ENCODE assay signal across 9 cellular contexts in the genomic region with DNA sequence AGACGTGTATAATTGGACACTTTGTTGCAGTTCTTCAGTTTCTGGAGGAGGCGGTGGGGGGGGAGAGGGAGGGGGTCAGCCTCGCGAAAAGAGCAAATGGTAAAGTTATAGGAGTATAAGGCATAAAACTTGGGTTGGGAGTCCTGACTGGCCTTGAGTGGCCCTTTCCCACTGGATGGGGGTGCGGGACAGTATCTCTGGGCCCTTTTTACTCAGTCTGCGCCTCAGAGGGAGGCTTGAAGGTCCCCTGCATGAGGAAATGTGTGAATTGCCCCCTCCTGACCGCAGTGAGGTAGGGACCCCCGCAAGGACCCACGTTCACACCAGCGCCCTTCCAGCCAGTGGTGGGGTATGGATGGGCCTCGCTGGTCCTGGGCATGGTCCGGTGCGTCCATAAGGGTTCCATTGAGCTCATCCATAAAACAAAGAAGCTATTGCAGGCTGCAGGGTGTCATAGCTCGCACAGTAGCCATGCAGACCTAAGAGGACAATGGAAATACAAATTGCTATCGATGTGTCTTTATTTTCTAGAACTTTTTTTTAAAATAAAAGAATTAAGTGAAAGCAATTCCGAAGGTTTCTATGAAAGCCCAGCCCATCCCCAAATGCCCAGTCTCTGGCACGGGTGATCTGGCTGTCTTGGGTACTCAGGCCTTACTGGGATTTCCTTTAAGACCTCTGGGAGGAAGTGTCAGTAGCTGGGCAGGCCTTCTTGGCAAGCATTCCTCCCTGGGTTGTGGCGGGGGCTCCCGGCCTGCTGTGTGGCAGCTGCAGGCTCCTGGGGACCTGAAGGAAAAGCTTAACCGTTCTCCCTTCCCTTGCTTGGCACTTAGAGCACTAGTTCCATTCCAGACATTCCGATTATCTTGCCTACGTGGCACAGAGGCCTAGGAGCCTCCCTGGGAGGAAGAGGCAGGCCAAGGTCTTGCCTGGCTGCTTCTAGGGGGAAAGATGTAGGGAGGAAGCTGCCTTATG. TPM values are rescaled to one million over a fixed set of nuclear protein-coding genes. Genes with fewer than 3 reads are reported as not detected.
DNase-seq lines count a peak whose midpoint lies in the region; ATAC-seq and TF ChIP-seq lines count a peak whose summit lies in the region.
"Had no signal": no experiment of that assay in that cellular context is flagged by ENCODE, and none has a peak within 500 bp of the region (broad histone marks: within the 10 kb centered on the region; RNA-seq: fewer than 3 reads in every experiment).

No MANE protein-coding gene starts in this region.

- H3K4me1 Mint-ChIP-seq in activated CD4-positive, alpha-beta T cell treated with anti-CD3 and anti-CD28 coated beads, Interleukin-2, amount 10 ng/mL, durations not matched to agents 7 days and 5 days, result peaks cover 4% of the 10 kb centered on the region

- H3K4me3 ChIP-seq in GM12864 (ENCODE audit: low read depth, low read length) (peak overlapping the region; percentile 54), body of pancreas (peak overlapping the region; percentile 72 to 96), iPS-18c (ENCODE audit: insufficient read depth, low read depth, low read length) (peak overlapping the region; percentile 59), skeletal muscle cell (ENCODE audit: low read depth, low read length) (peak overlapping the region; percentile 78)

- peaks cover 28% of the 10 kb centered on the region for H3K27me3 Mint-ChIP-seq in activated CD4-positive, alpha-beta T cell treated with anti-CD3 and anti-CD28 coated beads, Interleukin-2, amount 10 ng/mL, durations not matched to agents 7 days and 5 days

- peaks cover 2% of the 10 kb centered on the region for H3K36me3 Mint-ChIP-seq in activated CD4-positive, alpha-beta T cell treated with anti-CD3 and anti-CD28 coated beads, Interleukin-2, amount 10 ng/mL, durations not matched to agents 7 days and 5 days (ENCODE audit: low read depth)
- H3K36me3 Mint-ChIP-seq: activated naive CD8-positive, alpha-beta T cell had no signal

- no peak overlapping the region for H3K4me3 Mint-ChIP-seq in activated CD4-positive, alpha-beta T cell treated with anti-CD3 and anti-CD28 coated beads, Interleukin-2, amount 10 ng/mL, durations not matched to agents 7 days and 5 days

- H3K9me3 ChIP-seq in body of pancreas (no peaks in the 10 kb centered on the region), iPS-18c (ENCODE audit: control insufficient read depth, insufficient read depth, low read length) (no peaks in the 10 kb centered on the region)

- no peak for ATAC-seq in body of pancreas
- no peak for ATAC-seq in GM18505 (IDR thresholded peaks at IDR 0.05; ENCODE audit: unreplicated experiment)

- H3K27ac Mint-ChIP-seq in activated CD4-positive, alpha-beta T cell treated with anti-CD3 and anti-CD28 coated beads, Interleukin-2, amount 10 ng/mL, durations not matched to agents 7 days and 5 days, result no peak overlapping the region
- H3K27ac Mint-ChIP-seq: activated naive CD8-positive, alpha-beta T cell had no signal

- H3K9me3 Mint-ChIP-seq in activated CD4-positive, alpha-beta T cell treated with anti-CD3 and anti-CD28 coated beads, Interleukin-2, amount 10 ng/mL, durations not matched to agents 7 days and 5 days, result no peaks in the 10 kb centered on the region

- TF ChIP-seq CTCF in GM12864 (IDR thresholded peaks at IDR 0.05; ENCODE audit: low read depth, low read length, missing control alignments), result no peak
- TF ChIP-seq CTCF in body of pancreas (IDR thresholded peaks at IDR 0.05), result no peak

- POLR2A ChIA-PET in activated CD4-positive, alpha-beta T cell treated with anti-CD3 and anti-CD28 coated beads, Interleukin-2, amount 10 ng/mL, durations not matched to agents 7 days and 5 days (lab: Charles Lee), result no interaction called here

- WGBS in body of pancreas, 2 donors, result 19 to 24% methylated on average over 20 to 22 of the region's 22 CpGs

- peak in 2 of 3 donors; percentile 20 to 28 for TF ChIP-seq POLR2A in body of pancreas (IDR thresholded peaks at IDR 0.05)
- TF ChIP-seq POLR2A in GM18505 (IDR thresholded peaks at IDR 0.05; ENCODE audit: borderline replicate concordance, extremely low read depth, insufficient read depth, insufficient read length), result no peak

- peaks cover 0 to 10% of the 10 kb centered on the region in 2 donors for H3K36me3 ChIP-seq in body of pancreas (replicated peaks in 1 of 2; ENCODE audit: insufficient read depth in 1 of 2, low read depth in 2 of 2)

- intact Hi-C loops in body of pancreas (cut with DNase I), result loop anchor here (10.0 kb wide), 1 partner anchor 698 kb away; a partner anchor contains a TSS

- peaks cover 15% of the 10 kb centered on the region for H3K4me1 ChIP-seq in body of pancreas

- CTCF ChIA-PET in activated CD4-positive, alpha-beta T cell treated with anti-CD3 and anti-CD28 coated beads, Interleukin-2, amount 10 ng/mL, durations not matched to agents 7 days and 5 days (lab: Charles Lee), result interaction anchor here (0.7 kb wide), 1 partner anchor 11 kb away, joined by 3 read pairs; no protein-coding TSS in a partner anchor

- peak overlapping the region; percentile 88 to 96 (median 92) for H3K27ac ChIP-seq in body of pancreas

- no peaks in the 10 kb centered on the region for H3K27me3 ChIP-seq in body of pancreas

- DNase-seq in GM12864 (ENCODE audit: low read depth) (no peak), body of pancreas (peak; percentile 38 to 66 (median 48)), skeletal muscle cell (ENCODE audit: low read depth) (no peak), NAMALWA (ENCODE audit: low spot score) (no peak)
- DNase-seq in activated naive CD4-positive, alpha-beta T cell treated with anti-CD3 and anti-CD28 coated beads, Interleukin-2, amount 50 U/mL, for 16 hours, result no peak
- no peak for DNase-seq in activated CD4-positive, alpha-beta T cell treated with anti-CD3 and anti-CD28 coated beads, Interleukin-2, amount 10 ng/mL, durations not matched to agents 7 days and 5 days

RNA-seq across cellular contexts. Expression of a gene that starts 1.4 kb away (rescaled TPM):
- total RNA-seq in body of pancreas, result 10 to 100 TPM in 1 of 2 donors, 1 to 10 TPM in 1; 3.4 to 40.2 TPM
- total RNA-seq in activated CD4-positive, alpha-beta T cell treated with anti-CD3 and anti-CD28 coated beads, Interleukin-2, amount 10 ng/mL, durations not matched to agents 7 days and 5 days, result under 1 TPM; 0.12 TPM

Comparison
In these comparisons a context has a peak if more than half of its experiments do, and no peak if none do; other contexts are left out.
1. DNase-seq: peak in body of pancreas (4 of 4); none in GM12864 (single experiment), skeletal muscle cell (single experiment), activated naive CD4-positive, alpha-beta T cell treated with anti-CD3 and anti-CD28 coated beads, Interleukin-2, amount 50 U/mL, for 16 hours (single experiment), activated CD4-positive, alpha-beta T cell treated with anti-CD3 and anti-CD28 coated beads, Interleukin-2, amount 10 ng/mL, durations not matched to agents 7 days and 5 days (single experiment) and NAMALWA (single experiment).
2. Peak in every context shown above with its lines, with median percentiles within 50 percentile points of each other: H3K4me3 ChIP-seq.